In genomic region chr5:138611295-138612220, GRCh38 we compare ENCODE assay signal across 9 cellular contexts. TPM values are rescaled to one million over a fixed set of nuclear protein-coding genes. Genes with fewer than 3 reads are reported as not detected.
DNase-seq lines count a peak whose midpoint lies in the region; ATAC-seq and TF ChIP-seq lines count a peak whose summit lies in the region.
"Had no signal": no experiment of that assay in that cellular context is flagged by ENCODE, and none has a peak within 500 bp of the region (broad histone marks: within the 10 kb centered on the region; RNA-seq: fewer than 3 reads in every experiment).

No MANE protein-coding gene starts in this region.

- H3K4me1 ChIP-seq in esophagus (ENCODE audit: control insufficient read depth in 2 of 2, insufficient read depth in 2 of 2, low read length in 1 of 2) (peaks cover 6 to 16% of the 10 kb centered on the region in 2 donors), Caco-2 (peaks cover 10% of the 10 kb centered on the region; the same call in 1 of the 2 replicates), Karpas-422 (ENCODE audit: low read length) (no peaks in the 10 kb centered on the region)

- no peaks in the 10 kb centered on the region for H3K9me3 Mint-ChIP-seq in CD4-positive, alpha-beta T cell
- H3K9me3 Mint-ChIP-seq in Caco-2 (ENCODE audit: unreplicated experiment), result no peaks in the 10 kb centered on the region
- H3K9me3 Mint-ChIP-seq in activated CD4-positive, alpha-beta T cell treated with anti-CD3 and anti-CD28 coated beads, Interleukin-2, amount 10 ng/mL, durations not matched to agents 24 days and 14 days, result no peaks in the 10 kb centered on the region

- peak; percentile 80 for TF ChIP-seq EP300 in neural cell (conservative IDR thresholded peaks at IDR 0.05; ENCODE audit: poor library complexity, severe bottlenecking)

- peak; percentile 52 for ATAC-seq in CD4-positive, alpha-beta T cell (ENCODE audit: poor library complexity)
- ATAC-seq in GM18861 (IDR thresholded peaks at IDR 0.05; ENCODE audit: unreplicated experiment), result no peak

- H3K4me2 ChIP-seq in neural cell (ENCODE audit: low read length) (peak overlapping the region; percentile 72), Karpas-422 (ENCODE audit: low read depth, low read length, poor library complexity, severe bottlenecking) (no peak overlapping the region)

- H3K27ac Mint-ChIP-seq in CD4-positive, alpha-beta T cell, result no peak overlapping the region
- no peak overlapping the region for H3K27ac Mint-ChIP-seq in Caco-2 (ENCODE audit: unreplicated experiment)
- no peak overlapping the region for H3K27ac Mint-ChIP-seq in activated CD4-positive, alpha-beta T cell treated with anti-CD3 and anti-CD28 coated beads, Interleukin-2, amount 10 ng/mL, durations not matched to agents 24 days and 14 days

- intact Hi-C loops in CD4-positive, alpha-beta T cell (cut with DNase I, micrococcal nuclease), result no loop called here
- intact Hi-C loops in Caco-2 (cut with micrococcal nuclease; ENCODE audit: unreplicated experiment), result loop anchor here (2.0 kb wide), 1 partner anchor 33 kb away; no protein-coding TSS in a partner anchor
- intact Hi-C loops in activated CD4-positive, alpha-beta T cell treated with anti-CD3 and anti-CD28 coated beads, Interleukin-2, amount 10 ng/mL, durations not matched to agents 24 days and 14 days (cut with micrococcal nuclease), result no loop called here

- H3K4me3 ChIP-seq in esophagus (ENCODE audit: low read depth in 1 of 2, low read length in 2 of 2), result peak overlapping the region in 1 of 2 donors; percentile 16
- H3K4me3 ChIP-seq in neural cell (ENCODE audit: low read length), result peak overlapping the region; percentile 61
- H3K4me3 ChIP-seq in Caco-2 (ENCODE audit: low read depth, low read length), result no peak overlapping the region
- H3K4me3 ChIP-seq in Karpas-422 (ENCODE audit: low read length), result no peak overlapping the region

- H3K9ac ChIP-seq in neural cell (ENCODE audit: low read length), result peak overlapping the region; percentile 75
- H3K9ac ChIP-seq in Karpas-422 (ENCODE audit: low read length), result no peak overlapping the region

- no peak for TF ChIP-seq CTCF in CD4-positive, alpha-beta T cell (IDR thresholded peaks at IDR 0.05)
- TF ChIP-seq CTCF in neural cell (IDR thresholded peaks at IDR 0.05; ENCODE audit: poor library complexity, severe bottlenecking) (peak; percentile 75), Caco-2 (IDR thresholded peaks at IDR 0.05; ENCODE audit: insufficient read depth in 1 of 2, low read depth in 1 of 2, low read length in 1 of 2, severe bottlenecking in 1 of 2, unreplicated experiment in 1 of 2) (no peak)

- no TSS peak for BruUV-seq in Caco-2 (replicated peaks; lab: Mats Ljungman, UMichigan)

- DNase-seq in CD4-positive, alpha-beta T cell, result peak in 1 of 10 experiments; percentile 7
- DNase-seq in NCI-H82 treated with DMSO at 0.1 percent for 48 hours (lab: John Stamatoyannopoulos, UW; ENCODE audit: unreplicated experiment), result peak; percentile 23
- no peak for DNase-seq in Caco-2
- DNase-seq in activated CD4-positive, alpha-beta T cell treated with anti-CD3 and anti-CD28 coated beads, Interleukin-2, amount 10 ng/mL, durations not matched to agents 24 days and 14 days, result no peak
- DNase-seq in Karpas-422, result no peak

- H3K36me3 Mint-ChIP-seq in CD4-positive, alpha-beta T cell (ENCODE audit: low read depth), result no peaks in the 10 kb centered on the region
- no peaks in the 10 kb centered on the region for H3K36me3 Mint-ChIP-seq in Caco-2 (ENCODE audit: insufficient read depth, unreplicated experiment)
- no peaks in the 10 kb centered on the region for H3K36me3 Mint-ChIP-seq in activated CD4-positive, alpha-beta T cell treated with anti-CD3 and anti-CD28 coated beads, Interleukin-2, amount 10 ng/mL, durations not matched to agents 24 days and 14 days (ENCODE audit: low read depth)

- H3K9me2 ChIP-seq in neural cell (ENCODE audit: insufficient read depth, low read length), result no peaks in the 10 kb centered on the region
- no peaks in the 10 kb centered on the region for H3K9me2 ChIP-seq in Karpas-422 (replicated peaks; ENCODE audit: insufficient read depth, low read length)

- H3K36me3 ChIP-seq in esophagus (ENCODE audit: control insufficient read depth in 2 of 2, insufficient read depth in 2 of 2, low read length in 1 of 2), result no peaks in the 10 kb centered on the region
- no peaks in the 10 kb centered on the region for H3K36me3 ChIP-seq in neural cell (ENCODE audit: insufficient read depth, low read length)
- no peaks in the 10 kb centered on the region for H3K36me3 ChIP-seq in Caco-2 (ENCODE audit: control insufficient read depth, insufficient read depth, low read length)
- no peaks in the 10 kb centered on the region for H3K36me3 ChIP-seq in Karpas-422 (ENCODE audit: insufficient read depth, low read length)
- H3K36me3 ChIP-seq: adrenal gland had no signal

- H3K27ac ChIP-seq in CD4-positive, alpha-beta T cell (ENCODE audit: low read depth, low read length), result no peak overlapping the region
- peak overlapping the region; percentile 78 to 92 for H3K27ac ChIP-seq in esophagus (ENCODE audit: low read depth in 2 of 2, low read length in 1 of 2)
- peak overlapping the region; percentile 93 for H3K27ac ChIP-seq in neural cell (ENCODE audit: low read length)
- H3K27ac ChIP-seq in Karpas-422 (ENCODE audit: low read length), result no peak overlapping the region

- peak overlapping the region; percentile 92 for H2AFZ ChIP-seq in neural cell (ENCODE audit: low read depth, low read length)
- H2AFZ ChIP-seq in Karpas-422 (ENCODE audit: low read length), result no peak overlapping the region

- POLR2A ChIA-PET in CD4-positive, alpha-beta T cell (lab: Charles Lee), result no interaction called here
- POLR2A ChIA-PET in Caco-2 (lab: Charles Lee), result no interaction called here

- no peaks in the 10 kb centered on the region for H3K79me2 ChIP-seq in neural cell (replicated peaks; ENCODE audit: insufficient read depth, low read length)
- H3K79me2 ChIP-seq in Karpas-422 (ENCODE audit: low read length), result no peaks in the 10 kb centered on the region

- H3K9me3 ChIP-seq in CD4-positive, alpha-beta T cell (ENCODE audit: control insufficient read depth, low read length), result no peaks in the 10 kb centered on the region
- H3K9me3 ChIP-seq in esophagus (ENCODE audit: control insufficient read depth in 2 of 2, insufficient read depth in 1 of 2, low read depth in 1 of 2, low read length in 1 of 2), result no peaks in the 10 kb centered on the region
- no peaks in the 10 kb centered on the region for H3K9me3 ChIP-seq in neural cell (ENCODE audit: low read length)
- no peaks in the 10 kb centered on the region for H3K9me3 ChIP-seq in Caco-2
- no peaks in the 10 kb centered on the region for H3K9me3 ChIP-seq in Karpas-422 (ENCODE audit: low read length)
- H3K9me3 ChIP-seq: adrenal gland had no signal

- TF ChIP-seq RAD21 in neural cell (conservative IDR thresholded peaks at IDR 0.05), result peak; percentile 81

- H3K4me3 Mint-ChIP-seq in CD4-positive, alpha-beta T cell, result no peak overlapping the region
- H3K4me3 Mint-ChIP-seq in Caco-2 (ENCODE audit: unreplicated experiment), result no peak overlapping the region
- H3K4me3 Mint-ChIP-seq in activated CD4-positive, alpha-beta T cell treated with anti-CD3 and anti-CD28 coated beads, Interleukin-2, amount 10 ng/mL, durations not matched to agents 24 days and 14 days, result no peak overlapping the region

- CTCF ChIA-PET in CD4-positive, alpha-beta T cell (lab: Charles Lee), result no interaction called here
- CTCF ChIA-PET in Caco-2 (lab: Charles Lee), result interaction anchor here (0.6 kb wide), 1 partner anchor 100 kb away, joined by 3 read pairs; no protein-coding TSS in a partner anchor

- 14 to 22% methylated on average over 12 to 13 of the region's 13 CpGs for WGBS in esophagus, 2 donors

- H3K27me3 ChIP-seq in CD4-positive, alpha-beta T cell (ENCODE audit: control insufficient read depth, insufficient read depth, low read length), result peaks cover 57% of the 10 kb centered on the region
- no peaks in the 10 kb centered on the region for H3K27me3 ChIP-seq in esophagus (ENCODE audit: control insufficient read depth in 1 of 2, insufficient read depth in 2 of 2, low read length in 2 of 2)
- H3K27me3 ChIP-seq in neural cell (ENCODE audit: insufficient read depth, low read depth, low read length), result no peaks in the 10 kb centered on the region
- H3K27me3 ChIP-seq in Caco-2 (replicated peaks; ENCODE audit: control insufficient read depth, insufficient read depth, low read length), result no peaks in the 10 kb centered on the region
- no peaks in the 10 kb centered on the region for H3K27me3 ChIP-seq in Karpas-422 (ENCODE audit: low read length)
- H3K27me3 ChIP-seq: adrenal gland had no signal

- H3K27me3 Mint-ChIP-seq in CD4-positive, alpha-beta T cell, result peaks cover 68% of the 10 kb centered on the region
- no peaks in the 10 kb centered on the region for H3K27me3 Mint-ChIP-seq in Caco-2 (ENCODE audit: insufficient read depth, unreplicated experiment)
- H3K27me3 Mint-ChIP-seq in activated CD4-positive, alpha-beta T cell treated with anti-CD3 and anti-CD28 coated beads, Interleukin-2, amount 10 ng/mL, durations not matched to agents 24 days and 14 days, result peaks cover 71% of the 10 kb centered on the region

- H3F3A ChIP-seq in neural cell (ENCODE audit: insufficient read depth, low read length, poor library complexity, severe bottlenecking), result no peaks in the 10 kb centered on the region

- no peaks in the 10 kb centered on the region for H4K20me1 ChIP-seq in neural cell (ENCODE audit: insufficient read depth)
- no peaks in the 10 kb centered on the region for H4K20me1 ChIP-seq in Karpas-422 (ENCODE audit: insufficient read depth, low read depth, low read length)

- peaks cover 12% of the 10 kb centered on the region for H3K4me1 Mint-ChIP-seq in CD4-positive, alpha-beta T cell (ENCODE audit: low read depth)
- H3K4me1 Mint-ChIP-seq in Caco-2 (ENCODE audit: low read depth, unreplicated experiment), result no peaks in the 10 kb centered on the region
- H3K4me1 Mint-ChIP-seq in activated CD4-positive, alpha-beta T cell treated with anti-CD3 and anti-CD28 coated beads, Interleukin-2, amount 10 ng/mL, durations not matched to agents 24 days and 14 days, result peaks cover 6% of the 10 kb centered on the region

TF ChIP-seq in neural cell, 6 proteins besides CTCF, POLR2A, EP300 and RAD21 (continues in another document):
- peak; percentile 74 for TF ChIP-seq SMC3 (conservative IDR thresholded peaks at IDR 0.05; ENCODE audit: poor library complexity)

RNA-seq across cellular contexts. Expression of gene HSPA9, which starts 36.4 kb away (rescaled TPM):
- total RNA-seq in CD4-positive, alpha-beta T cell, result 100 to 1,000 TPM; 354 to 366 TPM
- polyA plus RNA-seq in esophagus, result 100 to 1,000 TPM in 1 of 2 donors, 10 to 100 TPM in 1; 78.5 to 111 TPM
- polyA plus RNA-seq in neural cell, result 270 and 280 TPM in 2 replicates
- 253 and 263 TPM in 2 replicates for polyA minus RNA-seq in neural cell
- total RNA-seq in Caco-2 (2022), result 533 and 537 TPM in 2 replicates
- 415 and 430 TPM in 2 replicates for total RNA-seq in activated CD4-positive, alpha-beta T cell treated with anti-CD3 and anti-CD28 coated beads, Interleukin-2, amount 10 ng/mL, durations not matched to agents 24 days and 14 days
- total RNA-seq in Karpas-422 (2014; rRNA removed; shearing (Covaris generic); ENCODE audit: low replicate concordance), result 269 and 293 TPM in 2 replicates

Comparison
In these comparisons a context has a peak if more than half of its experiments do, and no peak if none do; other contexts are left out.
1. H3K27ac ChIP-seq: peak in esophagus (2 of 2) and neural cell (single experiment); none in CD4-positive, alpha-beta T cell (single experiment) and Karpas-422 (single experiment).